23 cellular contexts compared by ENCODE assay signal in genomic region chr15:89395461-89395875, GRCh38.
DNase-seq lines count a peak whose midpoint lies in the region; FAIRE-seq and TF ChIP-seq lines count a peak whose summit lies in the region.
"Had no signal": no experiment of that assay in that cellular context is flagged by ENCODE, and none has a peak within 500 bp of the region (broad histone marks: within the 10 kb centered on the region; RNA-seq: fewer than 3 reads in every experiment).

No MANE protein-coding gene starts in this region.

- no peak overlapping the region for H3K4me2 ChIP-seq in mammary epithelial cell (ENCODE audit: insufficient read depth, low read depth, low read length)
- H3K4me2 ChIP-seq: hepatocyte had no signal

- no peaks in the 10 kb centered on the region for H4K20me1 ChIP-seq in mammary epithelial cell (ENCODE audit: insufficient read depth, low read length)

- TF ChIP-seq CTCF in MCF 10A (IDR thresholded peaks at IDR 0.05; ENCODE audit: unreplicated experiment) (no peak), mammary epithelial cell (conservative IDR thresholded peaks at IDR 0.05 in 1 of 2, IDR thresholded peaks at IDR 0.05 in 1 of 2; ENCODE audit: extremely low read depth in 1 of 2, insufficient read depth in 1 of 2, low read depth in 1 of 2, low read length in 2 of 2) (no peak), spleen (IDR thresholded peaks at IDR 0.05 in 8 of 11, conservative IDR thresholded peaks at IDR 0.05 in 3 of 11) (no peak)

- no peak overlapping the region for H3K27ac ChIP-seq in mammary epithelial cell (ENCODE audit: insufficient read depth, low read depth, low read length)
- peak overlapping the region; percentile 90 for H3K27ac ChIP-seq in SK-N-MC
- no peak overlapping the region for H3K27ac ChIP-seq in spleen
- no peak overlapping the region for H3K27ac ChIP-seq in small intestine (ENCODE audit: low read depth in 1 of 2, low read length in 1 of 2)
- H3K27ac ChIP-seq: 22Rv1, hepatocyte, stomach, transverse colon had no signal

- DNase-seq in MCF 10A (ENCODE audit: unreplicated experiment) (peak; percentile 54), mammary epithelial cell (no peak), SK-N-MC (ENCODE audit: low read depth, low spot score) (no peak), ecto neural progenitor cell (ENCODE audit: low spot score) (peak; percentile 64), spleen (peak; percentile 22), G401 (ENCODE audit: low spot score) (no peak), small intestine (no peak), iPS-NIHi7 (ENCODE audit: extremely low spot score) (no peak)
- DNase-seq: activated CD4-positive, alpha-beta T cell treated with anti-CD3 and anti-CD28 coated beads for 36 hours; activated naive CD4-positive, alpha-beta T cell treated with Interleukin-2 at 50 U/mL for 16 hours; activated T-cell treated with anti-CD3 and anti-CD28 coated beads, Interleukin-2, amount 50 U/mL, for 48 hours; DMS79; foreskin melanocyte; HFFc6; NCI-H1436 treated with DMSO at 0.1 percent for 48 hours; NCI-H524; stimulated activated CD4-positive, alpha-beta T cell treated with anti-CD3 and anti-CD28 coated beads, Interleukin-12 subunit alpha, Interleukin-12 subunit beta, amount 100 ng/mL, for 4 hours; stomach; T-cell; transverse colon had no signal

- intact Hi-C loops in MCF 10A (cut with micrococcal nuclease) = no loop called here
- intact Hi-C loops in mammary epithelial cell (cut with micrococcal nuclease) = no loop called here
- intact Hi-C loops in spleen (cut with DNase I; ENCODE audit: low total_unique reads) = no loop called here

- H3K4me3 ChIP-seq in mammary epithelial cell (replicated peaks in 1 of 3; ENCODE audit: insufficient read depth in 1 of 3, low read depth in 2 of 3, low read length in 3 of 3) (no peak overlapping the region), SK-N-MC (no peak overlapping the region), spleen (no peak overlapping the region), small intestine (ENCODE audit: low read depth in 1 of 2, low read length in 2 of 2) (no peak overlapping the region)
- H3K4me3 ChIP-seq: hepatocyte, stomach, transverse colon had no signal

- peaks cover 15% of the 10 kb centered on the region for H3K27me3 ChIP-seq in mammary epithelial cell (ENCODE audit: insufficient read depth, low read length)
- H3K27me3 ChIP-seq in spleen (replicated peaks in 1 of 7) = peaks cover 0 to 94% (median 27%) of the 10 kb centered on the region in 7 donors
- peaks cover 2 to 34% of the 10 kb centered on the region in 2 donors for H3K27me3 ChIP-seq in small intestine (ENCODE audit: control insufficient read depth in 2 of 2, insufficient read depth in 2 of 2, low read length in 2 of 2)

- peaks cover 18% of the 10 kb centered on the region for H3K4me1 ChIP-seq in mammary epithelial cell (ENCODE audit: insufficient read depth, low read length)
- peaks cover 11 to 24% (median 15%) of the 10 kb centered on the region in 6 donors for H3K4me1 ChIP-seq in spleen
- H3K4me1 ChIP-seq in small intestine (ENCODE audit: control insufficient read depth in 2 of 2, insufficient read depth in 1 of 2, low read depth in 1 of 2, low read length in 1 of 2) = peaks cover 0 to 3% of the 10 kb centered on the region in 2 donors

- in situ Hi-C loops in mammary epithelial cell (cut with MboI; ENCODE audit: low sequenced_read_pairs in 2 of 2) = no loop called here
- in situ Hi-C loops in G401 (cut with HindIII; ENCODE audit: low sequenced_read_pairs) = no loop called here

- FAIRE-seq in small intestine (lab: Jason Lieb, UNC) = no peak
- FAIRE-seq: GM12891 had no signal

- H3K36me3 ChIP-seq in mammary epithelial cell (ENCODE audit: insufficient read depth, low read length) (no peaks in the 10 kb centered on the region), SK-N-MC (ENCODE audit: insufficient read depth, low read length) (peaks cover 59% of the 10 kb centered on the region), spleen (no peaks in the 10 kb centered on the region), small intestine (ENCODE audit: control insufficient read depth in 2 of 2, insufficient read depth in 2 of 2, low read length in 2 of 2) (no peaks in the 10 kb centered on the region)
- H3K36me3 ChIP-seq: stomach, transverse colon had no signal

- TF ChIP-seq POLR2A in spleen (IDR thresholded peaks at IDR 0.05) = no peak

- 74% methylated on average over 7 of the region's 10 CpGs for WGBS in mammary epithelial cell (ENCODE audit: low coverage, missing lambda C conversion rate)
- 39 to 54% (median 49%) methylated on average over 8 to 10 of the region's 10 CpGs for WGBS in spleen, 5 donors
- WGBS in small intestine, 3 donors = 53 to 67% (median 58%) methylated on average over 8 to 10 of the region's 10 CpGs

- H3K4me1 Mint-ChIP-seq in MCF 10A (ENCODE audit: insufficient read depth, unreplicated experiment) = peaks cover 20% of the 10 kb centered on the region
- H3K4me1 Mint-ChIP-seq: activated CD4-positive, alpha-beta T cell treated with anti-CD3 and anti-CD28 coated beads for 36 hours had no signal

- peaks cover 19% of the 10 kb centered on the region for H3K27me3 Mint-ChIP-seq in MCF 10A (ENCODE audit: insufficient read depth, unreplicated experiment)

- H3K79me2 ChIP-seq in mammary epithelial cell (ENCODE audit: insufficient read depth, low read length) = no peaks in the 10 kb centered on the region
- H3K79me2 ChIP-seq: hepatocyte had no signal

- peak overlapping the region; percentile 59 for H3K27ac Mint-ChIP-seq in MCF 10A (ENCODE audit: low read depth, unreplicated experiment)
- H3K27ac Mint-ChIP-seq: activated CD4-positive, alpha-beta T cell treated with anti-CD3 and anti-CD28 coated beads for 36 hours; HFFc6; T-cell had no signal

- CTCF ChIA-PET in MCF 10A (lab: Yijun Ruan, JAX) (interaction anchor here (1.1 to 10.6 kb wide), 3 partner anchors 13 to 36 kb away, joined by 3 to 90 read pairs (median 14); no protein-coding TSS in a partner anchor), mammary epithelial cell (lab: Charles Lee; ENCODE audit: low non-redundant PET) (no interaction called here)

- H3K4me3 Mint-ChIP-seq in MCF 10A (ENCODE audit: unreplicated experiment) = no peak overlapping the region
- H3K4me3 Mint-ChIP-seq: activated CD4-positive, alpha-beta T cell treated with anti-CD3 and anti-CD28 coated beads for 36 hours; HFFc6; T-cell had no signal

- H3K9ac ChIP-seq in mammary epithelial cell (ENCODE audit: insufficient read depth, low read length) (no peak overlapping the region), SK-N-MC (ENCODE audit: insufficient read length) (no peak overlapping the region)

- no peaks in the 10 kb centered on the region for H3K9me3 Mint-ChIP-seq in MCF 10A (ENCODE audit: unreplicated experiment)
- H3K9me3 Mint-ChIP-seq: HFFc6, T-cell had no signal

- H3K9me3 ChIP-seq in mammary epithelial cell (replicated peaks; ENCODE audit: insufficient read depth, low read length) = no peaks in the 10 kb centered on the region
- H3K9me3 ChIP-seq in SK-N-MC (ENCODE audit: low read depth, low read length) = no peaks in the 10 kb centered on the region
- H3K9me3 ChIP-seq in spleen = no peaks in the 10 kb centered on the region
- no peaks in the 10 kb centered on the region for H3K9me3 ChIP-seq in small intestine (ENCODE audit: control insufficient read depth, low read depth)
- H3K9me3 ChIP-seq: stomach, transverse colon had no signal

- BruUV-seq in MCF 10A (replicated peaks; lab: Mats Ljungman, UMichigan) = no TSS peak
- BruUV-seq in mammary epithelial cell (replicated peaks; lab: Mats Ljungman, UMichigan) = no TSS peak

- dilution Hi-C loops in mammary epithelial cell (cut with HindIII; ENCODE audit: low sequenced_read_pairs) = no loop called here

- no peak overlapping the region for H2AFZ ChIP-seq in mammary epithelial cell (ENCODE audit: low read depth, low read length)
- H2AFZ ChIP-seq: hepatocyte had no signal

- H3K36me3 Mint-ChIP-seq in MCF 10A (ENCODE audit: insufficient read depth, unreplicated experiment) = no peaks in the 10 kb centered on the region
- H3K36me3 Mint-ChIP-seq: T-cell had no signal

- POLR2A ChIA-PET in MCF 10A (lab: Yijun Ruan, JAX) = interaction anchor here (0.7 to 1.6 kb wide), 2 partner anchors 10 to 23 kb away, joined by 3 to 4 read pairs; no protein-coding TSS in a partner anchor

Comparison
In these comparisons a context has a peak if more than half of its experiments do, and no peak if none do; other contexts are left out.
1. DNase-seq: peak in MCF 10A (single experiment), ecto neural progenitor cell (single experiment) and spleen (single experiment); none in mammary epithelial cell (single experiment), SK-N-MC (single experiment), G401 (single experiment), small intestine (single experiment) and iPS-NIHi7 (single experiment).